13 cellular contexts compared by ENCODE assay signal in the genomic region with DNA sequence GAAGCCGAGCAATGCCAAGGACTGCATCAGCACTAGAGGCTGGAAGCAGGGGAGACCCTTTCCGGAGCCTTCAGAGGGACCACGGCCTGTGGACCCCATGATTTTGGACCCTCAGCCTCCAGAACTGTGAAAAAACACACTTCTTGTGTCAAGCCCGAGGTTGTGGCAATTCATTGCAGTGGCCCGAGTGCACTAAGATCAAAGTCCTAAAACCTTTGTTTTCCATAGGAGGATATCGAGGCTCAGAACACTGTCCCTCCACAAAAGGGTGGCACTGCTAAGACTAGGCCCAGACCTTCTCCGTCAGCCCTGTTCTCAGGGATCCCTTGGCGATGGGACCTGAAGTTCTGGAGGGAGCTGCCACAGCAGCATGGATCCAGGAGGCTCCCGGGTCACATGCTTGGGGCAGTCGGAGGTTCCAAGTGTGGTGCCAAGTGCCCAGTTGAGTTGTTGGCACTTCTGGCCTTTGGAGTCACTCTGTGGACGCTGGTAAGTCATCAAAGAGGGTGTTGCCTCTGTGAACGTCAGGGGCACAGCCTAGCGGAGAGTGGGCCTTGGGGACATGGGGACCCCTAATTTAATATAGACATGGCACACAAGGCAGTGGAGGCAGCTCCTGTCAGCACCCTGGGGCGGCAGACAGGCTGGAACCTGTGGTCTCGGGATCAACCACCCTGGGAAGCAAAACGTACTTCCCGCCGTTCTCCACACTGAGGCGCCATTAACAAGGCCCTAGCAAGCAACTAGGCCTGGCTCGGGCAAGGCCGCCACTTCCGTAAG.
A peak's percentile ranks its signal among the peaks of the same experiment; 100 is the strongest.
DNase-seq lines count a peak whose midpoint lies in the region; ATAC-seq, FAIRE-seq and TF ChIP-seq lines count a peak whose summit lies in the region.
"Had no signal": no experiment of that assay in that cellular context is flagged by ENCODE, and none has a peak within 500 bp of the region (broad histone marks: within the 10 kb centered on the region; RNA-seq: fewer than 3 reads in every experiment).

No MANE protein-coding gene starts in this region.

- H3K9me3 ChIP-seq in keratinocyte (ENCODE audit: control insufficient read depth, low read depth, low read length) (no peaks in the 10 kb centered on the region), tibial artery (no peaks in the 10 kb centered on the region)

- no peaks in the 10 kb centered on the region for H3K27me3 Mint-ChIP-seq in activated CD8-positive, alpha-beta T cell treated with anti-CD3 and anti-CD28 coated beads, Interleukin-2, amount 10 ng/mL, durations not matched to agents 7 days and 5 days (ENCODE audit: low read depth)
- H3K27me3 Mint-ChIP-seq in activated CD8-positive, alpha-beta T cell treated with anti-CD3 and anti-CD28 coated beads for 36 hours: no peaks in the 10 kb centered on the region
- H3K27me3 Mint-ChIP-seq in naive thymus-derived CD8-positive, alpha-beta T cell: peaks cover 0 to 6% (median 0%) of the 10 kb centered on the region in 5 donors
- H3K27me3 Mint-ChIP-seq: effector memory CD8-positive, alpha-beta T cell had no signal

- CTCF ChIA-PET in activated CD8-positive, alpha-beta T cell treated with anti-CD3 and anti-CD28 coated beads, Interleukin-2, amount 10 ng/mL, durations not matched to agents 7 days and 5 days (lab: Charles Lee): no interaction called here
- CTCF ChIA-PET in activated CD8-positive, alpha-beta T cell treated with anti-CD3 and anti-CD28 coated beads for 36 hours (lab: Charles Lee): no interaction called here

- H3K4me1 Mint-ChIP-seq in activated CD8-positive, alpha-beta T cell treated with anti-CD3 and anti-CD28 coated beads, Interleukin-2, amount 10 ng/mL, durations not matched to agents 7 days and 5 days (ENCODE audit: low read depth): no peaks in the 10 kb centered on the region
- no peaks in the 10 kb centered on the region for H3K4me1 Mint-ChIP-seq in activated CD8-positive, alpha-beta T cell treated with anti-CD3 and anti-CD28 coated beads for 36 hours (ENCODE audit: low read depth)
- H3K4me1 Mint-ChIP-seq in naive thymus-derived CD8-positive, alpha-beta T cell: peaks cover 0 to 1% (median 0%) of the 10 kb centered on the region in 4 donors
- H3K4me1 Mint-ChIP-seq: T-cell had no signal

- H3K9me3 Mint-ChIP-seq in activated CD8-positive, alpha-beta T cell treated with anti-CD3 and anti-CD28 coated beads, Interleukin-2, amount 10 ng/mL, durations not matched to agents 7 days and 5 days (ENCODE audit: insufficient read depth): no peaks in the 10 kb centered on the region
- H3K9me3 Mint-ChIP-seq in activated CD8-positive, alpha-beta T cell treated with anti-CD3 and anti-CD28 coated beads for 36 hours: no peaks in the 10 kb centered on the region
- peaks cover 0 to 7% (median 0%) of the 10 kb centered on the region in 9 donors for H3K9me3 Mint-ChIP-seq in naive thymus-derived CD8-positive, alpha-beta T cell
- H3K9me3 Mint-ChIP-seq: T-cell had no signal

- no peak overlapping the region for H3K27ac ChIP-seq in keratinocyte (ENCODE audit: control insufficient read depth, insufficient read depth, low read length)
- H3K27ac ChIP-seq in tibial artery: peak overlapping the region; percentile 72 to 73

- no peak overlapping the region for H3K9ac ChIP-seq in keratinocyte (ENCODE audit: control insufficient read depth, extremely low read depth, insufficient read depth, low read length)

- H3K27me3 ChIP-seq in keratinocyte (ENCODE audit: control insufficient read depth, extremely low read depth, insufficient read depth, low read length) (no peaks in the 10 kb centered on the region), tibial artery (no peaks in the 10 kb centered on the region)

- intact Hi-C loops in activated CD8-positive, alpha-beta T cell treated with anti-CD3 and anti-CD28 coated beads for 36 hours (cut with micrococcal nuclease): no loop called here
- intact Hi-C loops in tibial artery (cut with DNase I; ENCODE audit: low total_unique reads): loop anchor here (5.0 kb wide), 2 partner anchors 325 to 1145 kb away; no protein-coding TSS in a partner anchor

- no peak for ATAC-seq in activated CD8-positive, alpha-beta T cell treated with anti-CD3 and anti-CD28 coated beads, Interleukin-2, amount 10 ng/mL, durations not matched to agents 7 days and 5 days
- ATAC-seq in activated CD8-positive, alpha-beta T cell treated with anti-CD3 and anti-CD28 coated beads for 36 hours: no peak
- ATAC-seq in naive thymus-derived CD8-positive, alpha-beta T cell: no peak
- ATAC-seq: activated naive CD4-positive, alpha-beta T cell treated with anti-CD3 and anti-CD28 coated beads, Interleukin-2, amount 50 U/mL, for 72 hours; effector memory CD8-positive, alpha-beta T cell had no signal

- no peaks in the 10 kb centered on the region for H3K36me3 ChIP-seq in keratinocyte (ENCODE audit: control insufficient read depth in 2 of 2, extremely low read depth in 1 of 2, insufficient read depth in 2 of 2, low read length in 2 of 2)
- H3K36me3 ChIP-seq in tibial artery: no peaks in the 10 kb centered on the region

- FAIRE-seq in keratinocyte (lab: Jason Lieb, UNC): no peak

- no peak overlapping the region for H3K27ac Mint-ChIP-seq in activated CD8-positive, alpha-beta T cell treated with anti-CD3 and anti-CD28 coated beads, Interleukin-2, amount 10 ng/mL, durations not matched to agents 7 days and 5 days
- no peak overlapping the region for H3K27ac Mint-ChIP-seq in activated CD8-positive, alpha-beta T cell treated with anti-CD3 and anti-CD28 coated beads for 36 hours
- H3K27ac Mint-ChIP-seq in naive thymus-derived CD8-positive, alpha-beta T cell: no peak overlapping the region
- H3K27ac Mint-ChIP-seq: activated naive CD4-positive, alpha-beta T cell treated with anti-CD3 and anti-CD28 coated beads, Interleukin-2, amount 50 U/mL, for 72 hours; effector memory CD8-positive, alpha-beta T cell; T-cell had no signal

- no peak overlapping the region for H3K4me3 Mint-ChIP-seq in activated CD8-positive, alpha-beta T cell treated with anti-CD3 and anti-CD28 coated beads, Interleukin-2, amount 10 ng/mL, durations not matched to agents 7 days and 5 days
- H3K4me3 Mint-ChIP-seq in activated CD8-positive, alpha-beta T cell treated with anti-CD3 and anti-CD28 coated beads for 36 hours: no peak overlapping the region
- no peak overlapping the region for H3K4me3 Mint-ChIP-seq in naive thymus-derived CD8-positive, alpha-beta T cell
- H3K4me3 Mint-ChIP-seq: effector memory CD8-positive, alpha-beta T cell; T-cell had no signal

- H3K4me1 ChIP-seq in keratinocyte (ENCODE audit: control insufficient read depth, extremely low read depth, insufficient read depth, low read length) (peaks cover 21% of the 10 kb centered on the region), tibial artery (peaks cover 0 to 44% (median 23%) of the 10 kb centered on the region in 4 donors)

- H3K9me1 ChIP-seq in keratinocyte (ENCODE audit: control insufficient read depth, extremely low read depth, insufficient read depth, low read length): no peaks in the 10 kb centered on the region

- no peak overlapping the region for H3K4me3 ChIP-seq in keratinocyte (ENCODE audit: control insufficient read depth in 2 of 3, extremely low read depth in 1 of 3, insufficient read depth in 2 of 3, low read depth in 1 of 3, low read length in 3 of 3)
- H3K4me3 ChIP-seq in tibial artery: no peak overlapping the region

- no peaks in the 10 kb centered on the region for H4K20me1 ChIP-seq in keratinocyte (ENCODE audit: control insufficient read depth, extremely low read depth, insufficient read depth, low read length)

- H3K79me2 ChIP-seq in keratinocyte (ENCODE audit: control insufficient read depth, insufficient read depth, low read length): no peaks in the 10 kb centered on the region

- H3K4me2 ChIP-seq in keratinocyte (ENCODE audit: control insufficient read depth, extremely low read depth, insufficient read depth, low read depth, low read length): no peak overlapping the region

- dilution Hi-C loops in keratinocyte (cut with MboI; ENCODE audit: extremely low pct_ligation_motif_present, low sequenced_read_pairs): loop anchor here (10.0 kb wide), 1 partner anchor 313 kb away; no protein-coding TSS in a partner anchor

- no peak for TF ChIP-seq CTCF in activated CD8-positive, alpha-beta T cell treated with anti-CD3 and anti-CD28 coated beads for 36 hours (IDR thresholded peaks at IDR 0.05)
- TF ChIP-seq CTCF in keratinocyte (optimal IDR thresholded peaks at IDR 0.05 in 1 of 3, IDR thresholded peaks at IDR 0.05 in 1 of 3, conservative IDR thresholded peaks at IDR 0.05 in 1 of 3; ENCODE audit: extremely low read depth in 1 of 3, insufficient read depth in 2 of 3, low read length in 3 of 3): peak; percentile 21 to 46 (median 27)
- TF ChIP-seq CTCF in tibial artery (IDR thresholded peaks at IDR 0.05): peak in 1 of 2 experiments; percentile 14

- no peaks in the 10 kb centered on the region for H3K36me3 Mint-ChIP-seq in activated CD8-positive, alpha-beta T cell treated with anti-CD3 and anti-CD28 coated beads, Interleukin-2, amount 10 ng/mL, durations not matched to agents 7 days and 5 days (ENCODE audit: low read depth)
- no peaks in the 10 kb centered on the region for H3K36me3 Mint-ChIP-seq in activated CD8-positive, alpha-beta T cell treated with anti-CD3 and anti-CD28 coated beads for 36 hours (ENCODE audit: low read depth)
- no peaks in the 10 kb centered on the region for H3K36me3 Mint-ChIP-seq in naive thymus-derived CD8-positive, alpha-beta T cell
- H3K36me3 Mint-ChIP-seq: activated naive CD4-positive, alpha-beta T cell treated with anti-CD3 and anti-CD28 coated beads, Interleukin-2, amount 50 U/mL, for 72 hours; T-cell had no signal

- POLR2A ChIA-PET in activated CD8-positive, alpha-beta T cell treated with anti-CD3 and anti-CD28 coated beads, Interleukin-2, amount 10 ng/mL, durations not matched to agents 7 days and 5 days (lab: Charles Lee): no interaction called here
- POLR2A ChIA-PET in activated CD8-positive, alpha-beta T cell treated with anti-CD3 and anti-CD28 coated beads for 36 hours (lab: Charles Lee): no interaction called here
- POLR2A ChIA-PET in naive thymus-derived CD8-positive, alpha-beta T cell (lab: Charles Lee): no interaction called here

- no peak overlapping the region for H2AFZ ChIP-seq in keratinocyte (ENCODE audit: control insufficient read depth, low read length)

- peak; percentile 4 for DNase-seq in activated CD8-positive, alpha-beta T cell treated with anti-CD3 and anti-CD28 coated beads, Interleukin-2, amount 10 ng/mL, durations not matched to agents 7 days and 5 days
- no peak for DNase-seq in activated CD8-positive, alpha-beta T cell treated with anti-CD3 and anti-CD28 coated beads for 36 hours
- peak; percentile 27 for DNase-seq in amniotic epithelial cell (ENCODE audit: low read depth)
- DNase-seq in keratinocyte (ENCODE audit: low read depth, low spot score): no peak
- DNase-seq in tibial artery: no peak
- DNase-seq in SIG-M5 treated with dmso at 0.1 percent for 504 hours (lab: John Stamatoyannopoulos, UW; ENCODE audit: unreplicated experiment): no peak
- DNase-seq in OCI-M2 (lab: John Stamatoyannopoulos, UW; ENCODE audit: unreplicated experiment): no peak
- no peak for DNase-seq in naive thymus-derived CD8-positive, alpha-beta T cell
- DNase-seq: effector memory CD8-positive, alpha-beta T cell; stimulated activated CD4-positive, alpha-beta T cell treated with anti-CD3 and anti-CD28 coated beads, Interleukin-2, amount 100 ng/mL, for 24 hours; stimulated activated naive CD4-positive, alpha-beta T cell treated with Interleukin-2 at 50 U/mL for 16 hours; T-cell had no signal

Comparison
In these comparisons a context has a peak if more than half of its experiments do, and no peak if none do; other contexts are left out.
1. DNase-seq: peak in activated CD8-positive, alpha-beta T cell treated with anti-CD3 and anti-CD28 coated beads, Interleukin-2, amount 10 ng/mL, durations not matched to agents 7 days and 5 days (single experiment) and amniotic epithelial cell (single experiment); none in activated CD8-positive, alpha-beta T cell treated with anti-CD3 and anti-CD28 coated beads for 36 hours (single experiment), keratinocyte (single experiment), tibial artery (0 of 2), SIG-M5 treated with dmso at 0.1 percent for 504 hours (single experiment), OCI-M2 (single experiment) and naive thymus-derived CD8-positive, alpha-beta T cell (0 of 10).